Comparison of ENCODE assay signal across 1 cellular context in the genomic region with DNA sequence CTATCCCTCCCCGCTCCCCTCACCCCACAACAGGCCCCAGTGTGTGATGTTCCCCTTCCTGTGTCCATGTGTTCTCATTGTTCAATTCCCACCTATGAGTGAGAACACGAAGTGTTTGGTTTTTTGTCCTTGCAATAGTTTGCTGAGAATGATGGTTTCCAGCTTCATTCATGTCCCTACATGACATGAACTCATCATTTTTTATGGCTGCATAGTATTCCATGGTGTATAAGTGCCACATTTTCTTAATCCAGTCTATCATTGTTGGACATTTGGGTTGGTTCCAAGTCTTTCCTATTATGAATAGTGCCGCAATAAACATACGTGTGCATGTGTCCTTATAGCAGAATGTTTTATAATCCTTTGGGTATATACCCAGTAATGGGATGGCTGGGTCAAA. TPM values are rescaled to one million over a fixed set of nuclear protein-coding genes. Genes with fewer than 3 reads are reported as not detected.
"Had no signal": no experiment of that assay in that cellular context is flagged by ENCODE, and none has a peak within 500 bp of the region (broad histone marks: within the 10 kb centered on the region; RNA-seq: fewer than 3 reads in every experiment).

No MANE protein-coding gene starts in this region.

RNA-seq across cellular contexts. Expression of gene FBXL22, which starts 20.0 kb away (rescaled TPM):
- total RNA-seq: SK-MEL-5 had no signal
